Comparison of ENCODE assay signal across 31 cellular contexts in the genomic region with DNA sequence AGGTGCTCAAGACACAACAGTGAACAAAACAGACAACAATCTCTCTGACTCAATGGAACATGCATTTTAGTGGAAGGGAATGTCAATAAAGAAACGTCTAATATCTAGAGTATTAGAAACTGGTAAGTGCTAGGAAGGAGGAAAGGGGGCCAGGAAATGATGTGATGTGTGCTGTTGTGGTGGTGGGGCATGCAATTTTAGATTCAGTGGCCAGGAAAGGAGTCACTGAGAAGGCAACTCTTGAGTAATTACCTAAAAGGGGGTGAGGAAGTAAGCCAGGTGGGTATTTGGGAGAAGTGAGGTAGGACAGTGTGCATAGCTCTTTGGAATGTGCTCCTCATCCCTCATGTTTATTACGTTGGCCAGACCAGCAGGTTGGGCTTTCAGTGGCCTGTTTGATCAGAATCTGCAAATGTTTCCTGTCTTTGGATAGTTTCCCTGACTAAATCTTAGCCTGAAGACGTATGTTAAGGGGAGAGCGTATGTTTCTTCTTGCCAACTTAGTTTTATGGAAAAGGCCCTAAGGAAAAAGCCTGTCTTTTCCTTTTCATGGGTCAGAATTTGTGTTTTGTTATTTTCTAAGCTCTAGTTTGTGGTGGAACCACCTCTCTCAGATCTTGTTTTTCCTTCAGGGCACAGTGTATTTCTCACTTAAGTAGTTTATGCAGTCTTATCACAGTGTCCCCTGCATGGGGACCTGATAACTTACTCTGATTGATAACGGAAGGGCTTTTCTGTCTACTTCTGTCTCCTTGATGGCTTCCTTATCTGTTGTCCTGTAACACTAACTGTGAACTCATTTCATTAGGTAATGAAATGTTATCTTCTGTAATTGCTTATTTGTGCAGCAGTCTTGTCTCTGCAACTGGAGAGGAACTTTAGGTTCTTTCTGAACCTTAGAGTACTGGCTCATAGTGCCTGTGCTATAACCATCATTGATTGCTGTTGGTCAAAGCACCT.
DNase-seq lines count a peak whose midpoint lies in the region; ATAC-seq and TF ChIP-seq lines count a peak whose summit lies in the region.
"Had no signal": no experiment of that assay in that cellular context is flagged by ENCODE, and none has a peak within 500 bp of the region (broad histone marks: within the 10 kb centered on the region; RNA-seq: fewer than 3 reads in every experiment).

No MANE protein-coding gene starts in this region.

- H3K4me1 ChIP-seq in GM23338 (ENCODE audit: insufficient read depth) = no peaks in the 10 kb centered on the region; the same call in 1 of the 2 replicates
- no peaks in the 10 kb centered on the region for H3K4me1 ChIP-seq in foreskin keratinocyte
- H3K4me1 ChIP-seq: SJSA1 had no signal

- H3K27me3 ChIP-seq in GM23338 (ENCODE audit: insufficient read depth) = no peaks in the 10 kb centered on the region
- H3K27me3 ChIP-seq in foreskin keratinocyte = no peaks in the 10 kb centered on the region
- H3K27me3 ChIP-seq: SJSA1, upper lobe of right lung had no signal

- TF ChIP-seq CTCF in GM23338 (conservative IDR thresholded peaks at IDR 0.05; ENCODE audit: low read depth in 2 of 2) (no peak), foreskin keratinocyte (conservative IDR thresholded peaks at IDR 0.05) (no peak), progenitor cell of endocrine pancreas (IDR thresholded peaks at IDR 0.05; ENCODE audit: unreplicated experiment) (no peak)

- H3K9me3 Mint-ChIP-seq in GM23338 (no peaks in the 10 kb centered on the region), progenitor cell of endocrine pancreas (ENCODE audit: low read depth) (no peaks in the 10 kb centered on the region)
- H3K9me3 Mint-ChIP-seq: activated CD4-positive, alpha-beta memory T cell treated with anti-CD3 and anti-CD28 coated beads, Interleukin-2, amount 10 ng/mL, durations not matched to agents 7 days and 5 days; activated naive CD8-positive, alpha-beta T cell treated with anti-CD3 and anti-CD28 coated beads, Interleukin-2, amount 50 U/mL, for 24 hours; effector memory CD8-positive, alpha-beta T cell; stimulated activated naive B cell treated with anti-CD40 and anti-IgM and Interleukin-4, amounts not matched to agents 10 μg/mL and 1 μg/mL and 100 μg/mL, for 72 hours; T-helper 1 cell treated with Interleukin-12 subunit alpha and Interleukin-12 subunit beta and Interleukin-4 antibody, amounts not matched to agents 30 μg/mL and 1 μg/mL, for 36 hours had no signal

- H3K27me3 Mint-ChIP-seq in GM23338 (ENCODE audit: insufficient read depth, low read depth, poor library complexity) = no peaks in the 10 kb centered on the region
- H3K27me3 Mint-ChIP-seq in progenitor cell of endocrine pancreas = no peaks in the 10 kb centered on the region
- H3K27me3 Mint-ChIP-seq: activated CD4-positive, alpha-beta memory T cell treated with anti-CD3 and anti-CD28 coated beads, Interleukin-2, amount 10 ng/mL, durations not matched to agents 7 days and 5 days; effector memory CD8-positive, alpha-beta T cell; stimulated activated naive B cell treated with anti-CD40 and anti-IgM and Interleukin-4, amounts not matched to agents 10 μg/mL and 1 μg/mL and 100 μg/mL, for 72 hours had no signal

- H2AFZ ChIP-seq in GM23338 = no peak overlapping the region

- H3K27ac Mint-ChIP-seq in GM23338 = no peak overlapping the region
- H3K27ac Mint-ChIP-seq in progenitor cell of endocrine pancreas = peak overlapping the region; percentile 80
- H3K27ac Mint-ChIP-seq: activated CD4-positive, alpha-beta memory T cell treated with anti-CD3 and anti-CD28 coated beads, Interleukin-2, amount 10 ng/mL, durations not matched to agents 7 days and 5 days; activated naive CD8-positive, alpha-beta T cell treated with anti-CD3 and anti-CD28 coated beads, Interleukin-2, amount 50 U/mL, for 24 hours; effector memory CD8-positive, alpha-beta T cell; naive thymus-derived CD4-positive, alpha-beta T cell; stimulated activated naive B cell treated with anti-CD40 and anti-IgM and Interleukin-4, amounts not matched to agents 10 μg/mL and 1 μg/mL and 100 μg/mL, for 72 hours; T-helper 1 cell treated with Interleukin-12 subunit alpha and Interleukin-12 subunit beta and Interleukin-4 antibody, amounts not matched to agents 30 μg/mL and 1 μg/mL, for 36 hours had no signal

- H3K27ac ChIP-seq in GM23338 (ENCODE audit: low read depth) (no peak overlapping the region), foreskin keratinocyte (no peak overlapping the region)
- H3K27ac ChIP-seq: psoas muscle, RWPE1, SJSA1, upper lobe of right lung had no signal

- H3K36me3 Mint-ChIP-seq in GM23338 (ENCODE audit: low read depth) (no peaks in the 10 kb centered on the region), progenitor cell of endocrine pancreas (ENCODE audit: insufficient read depth) (no peaks in the 10 kb centered on the region)
- H3K36me3 Mint-ChIP-seq: naive thymus-derived CD4-positive, alpha-beta T cell; stimulated activated naive B cell treated with anti-CD40 and anti-IgM and Interleukin-4, amounts not matched to agents 10 μg/mL and 1 μg/mL and 100 μg/mL, for 72 hours had no signal

- H4K20me1 ChIP-seq in GM23338 (replicated peaks; ENCODE audit: insufficient read depth) = no peaks in the 10 kb centered on the region

- no peak for ATAC-seq in GM23338
- ATAC-seq in foreskin keratinocyte = peak; percentile 39
- ATAC-seq in HG02678 (IDR thresholded peaks at IDR 0.05; ENCODE audit: unreplicated experiment) = no peak
- ATAC-seq: activated naive CD8-positive, alpha-beta T cell treated with anti-CD3 and anti-CD28 coated beads, Interleukin-2, amount 50 U/mL, for 24 hours; effector memory CD8-positive, alpha-beta T cell; esophagus mucosa; naive thymus-derived CD4-positive, alpha-beta T cell; psoas muscle; stimulated activated naive B cell treated with anti-CD40 and anti-IgM and Interleukin-4, amounts not matched to agents 10 μg/mL and 1 μg/mL and 100 μg/mL, for 72 hours; upper lobe of right lung had no signal

- H3K4me3 ChIP-seq in GM23338 = no peak overlapping the region
- H3K4me3 ChIP-seq: psoas muscle, SJSA1, upper lobe of right lung had no signal

- H3K9me2 ChIP-seq in GM23338 (ENCODE audit: insufficient read depth) = no peaks in the 10 kb centered on the region

- no peaks in the 10 kb centered on the region for H3F3A ChIP-seq in GM23338 (replicated peaks; ENCODE audit: low read depth)

- no peak overlapping the region for H3K4me2 ChIP-seq in GM23338

- no peaks in the 10 kb centered on the region for H3K79me2 ChIP-seq in GM23338 (replicated peaks; ENCODE audit: insufficient read depth)

- H3K36me3 ChIP-seq in GM23338 (ENCODE audit: insufficient read depth) = no peaks in the 10 kb centered on the region
- H3K36me3 ChIP-seq: SJSA1, upper lobe of right lung had no signal

- H3K4me3 Mint-ChIP-seq in GM23338 (no peak overlapping the region), progenitor cell of endocrine pancreas (ENCODE audit: low read depth) (no peak overlapping the region)
- H3K4me3 Mint-ChIP-seq: activated CD4-positive, alpha-beta memory T cell treated with anti-CD3 and anti-CD28 coated beads, Interleukin-2, amount 10 ng/mL, durations not matched to agents 7 days and 5 days; activated naive CD8-positive, alpha-beta T cell treated with anti-CD3 and anti-CD28 coated beads, Interleukin-2, amount 50 U/mL, for 24 hours; effector memory CD8-positive, alpha-beta T cell; naive thymus-derived CD4-positive, alpha-beta T cell; stimulated activated naive B cell treated with anti-CD40 and anti-IgM and Interleukin-4, amounts not matched to agents 10 μg/mL and 1 μg/mL and 100 μg/mL, for 72 hours; T-helper 1 cell treated with Interleukin-12 subunit alpha and Interleukin-12 subunit beta and Interleukin-4 antibody, amounts not matched to agents 30 μg/mL and 1 μg/mL, for 36 hours had no signal

- H3K4me1 Mint-ChIP-seq in GM23338 (peaks cover 21% of the 10 kb centered on the region), progenitor cell of endocrine pancreas (ENCODE audit: low read depth) (peaks cover 50% of the 10 kb centered on the region)
- H3K4me1 Mint-ChIP-seq: naive thymus-derived CD4-positive, alpha-beta T cell had no signal

- DNase-seq in GM23338 (ENCODE audit: low spot score) (peak; percentile 29), SK-N-DZ (ENCODE audit: low spot score) (peak; percentile 78), foreskin keratinocyte (peak; percentile 6 to 57), progenitor cell of endocrine pancreas (ENCODE audit: low spot score, unreplicated experiment) (no peak), DMS79 treated with DMSO at 0.1 percent for 48 hours (lab: John Stamatoyannopoulos, UW) (no peak)
- DNase-seq in stimulated activated CD4-positive, alpha-beta T cell treated with anti-CD3 and anti-CD28 coated beads, Interleukin-4, amount 100 ng/mL, for 1 hour = no peak
- DNase-seq: activated CD4-positive, alpha-beta memory T cell treated with anti-CD3 and anti-CD28 coated beads, Interleukin-2, amount 10 ng/mL, durations not matched to agents 7 days and 5 days; activated CD8-positive, alpha-beta memory T cell treated with anti-CD3 and anti-CD28 coated beads, Interleukin-2, amount 50 U/mL, for 4 hours; activated naive CD4-positive, alpha-beta T cell; activated naive CD8-positive, alpha-beta T cell treated with anti-CD3 and anti-CD28 coated beads, Interleukin-2, amount 50 U/mL, for 24 hours; C1 segment of cervical spinal cord; central memory CD4-positive, alpha-beta T cell; cortex of kidney; effector memory CD8-positive, alpha-beta T cell; H7; head of caudate nucleus; IMR-90; kidney; naive thymus-derived CD4-positive, alpha-beta T cell; NCI-H146; NCI-H2107; nucleus accumbens; psoas muscle; stimulated activated CD4-positive, alpha-beta T cell treated with anti-CD3 and anti-CD28 coated beads, Interleukin-15, amount 100 ng/mL, for 24 hours; stimulated activated naive B cell treated with anti-CD40 and anti-IgM and Interleukin-4, amounts not matched to agents 10 μg/mL and 1 μg/mL and 100 μg/mL, for 72 hours; upper lobe of right lung had no signal

TF ChIP-seq in GM23338, 12 proteins besides CTCF, POLR2A, EP300 and RAD21 (continues in another document):
- TF ChIP-seq EZH2phosphoT487 (IDR thresholded peaks at IDR 0.05; ENCODE audit: unreplicated experiment) (no peak), EZH2 (IDR thresholded peaks at IDR 0.05; ENCODE audit: low read depth, unreplicated experiment) (no peak), STAT1 (IDR thresholded peaks at IDR 0.05; ENCODE audit: unreplicated experiment) (no peak), CREB1 (CRISPR knock-in tag; IDR thresholded peaks at IDR 0.05; ENCODE audit: low read depth) (no peak), JUNB (IDR thresholded peaks at IDR 0.05; ENCODE audit: unreplicated experiment) (no peak), POLR2AphosphoS5 (IDR thresholded peaks at IDR 0.05; ENCODE audit: low read depth) (no peak)
- TF ChIP-seq, protein P1, sequence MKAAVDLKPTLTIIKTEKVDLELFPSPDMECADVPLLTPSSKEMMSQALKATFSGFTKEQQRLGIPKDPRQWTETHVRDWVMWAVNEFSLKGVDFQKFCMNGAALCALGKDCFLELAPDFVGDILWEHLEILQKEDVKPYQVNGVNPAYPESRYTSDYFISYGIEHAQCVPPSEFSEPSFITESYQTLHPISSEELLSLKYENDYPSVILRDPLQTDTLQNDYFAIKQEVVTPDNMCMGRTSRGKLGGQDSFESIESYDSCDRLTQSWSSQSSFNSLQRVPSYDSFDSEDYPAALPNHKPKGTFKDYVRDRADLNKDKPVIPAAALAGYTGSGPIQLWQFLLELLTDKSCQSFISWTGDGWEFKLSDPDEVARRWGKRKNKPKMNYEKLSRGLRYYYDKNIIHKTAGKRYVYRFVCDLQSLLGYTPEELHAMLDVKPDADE (IDR thresholded peaks at IDR 0.05) = no peak

Comparison
In these comparisons a context has a peak if more than half of its experiments do, and no peak if none do; other contexts are left out.
1. DNase-seq: peak in GM23338 (single experiment), SK-N-DZ (single experiment) and foreskin keratinocyte (2 of 2); none in progenitor cell of endocrine pancreas (single experiment), DMS79 treated with DMSO at 0.1 percent for 48 hours (single experiment) and stimulated activated CD4-positive, alpha-beta T cell treated with anti-CD3 and anti-CD28 coated beads, Interleukin-4, amount 100 ng/mL, for 1 hour (single experiment).